ENCODE assay signal across 1 cellular context in the genomic region with DNA sequence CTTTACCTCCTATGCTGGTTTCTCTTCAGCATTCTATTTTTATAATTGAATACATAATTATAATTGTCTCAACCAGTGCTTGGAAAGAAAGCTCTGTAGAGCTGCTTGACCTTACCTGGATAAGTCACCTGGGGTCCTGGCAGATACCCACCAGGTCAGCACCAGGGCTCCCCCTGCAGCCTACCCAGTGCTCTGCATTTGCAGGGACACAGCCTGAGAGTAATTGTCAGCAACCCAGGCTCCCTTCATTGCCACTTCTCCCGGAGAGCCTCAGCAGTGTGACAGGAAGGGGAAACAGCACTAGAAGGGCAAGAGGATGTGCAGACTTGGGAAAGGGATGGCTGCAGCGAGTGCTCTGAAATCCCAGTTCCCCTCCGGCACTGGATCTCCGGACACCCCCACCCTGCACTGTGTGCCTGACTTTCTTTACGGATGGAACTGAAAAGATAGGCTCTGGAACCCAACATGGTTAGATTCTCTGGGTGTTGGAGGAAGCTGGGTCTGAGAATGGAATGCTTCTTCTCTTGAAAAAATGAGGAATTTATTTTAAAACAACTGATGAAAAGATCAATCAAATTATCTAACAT.
TF ChIP-seq lines count a peak whose summit lies in the region.

No MANE protein-coding gene starts in this region.

TF ChIP-seq in HCT116, 20 proteins besides CTCF, POLR2A, EP300 and RAD21 (continued from another document):
- TF ChIP-seq, protein P1, sequence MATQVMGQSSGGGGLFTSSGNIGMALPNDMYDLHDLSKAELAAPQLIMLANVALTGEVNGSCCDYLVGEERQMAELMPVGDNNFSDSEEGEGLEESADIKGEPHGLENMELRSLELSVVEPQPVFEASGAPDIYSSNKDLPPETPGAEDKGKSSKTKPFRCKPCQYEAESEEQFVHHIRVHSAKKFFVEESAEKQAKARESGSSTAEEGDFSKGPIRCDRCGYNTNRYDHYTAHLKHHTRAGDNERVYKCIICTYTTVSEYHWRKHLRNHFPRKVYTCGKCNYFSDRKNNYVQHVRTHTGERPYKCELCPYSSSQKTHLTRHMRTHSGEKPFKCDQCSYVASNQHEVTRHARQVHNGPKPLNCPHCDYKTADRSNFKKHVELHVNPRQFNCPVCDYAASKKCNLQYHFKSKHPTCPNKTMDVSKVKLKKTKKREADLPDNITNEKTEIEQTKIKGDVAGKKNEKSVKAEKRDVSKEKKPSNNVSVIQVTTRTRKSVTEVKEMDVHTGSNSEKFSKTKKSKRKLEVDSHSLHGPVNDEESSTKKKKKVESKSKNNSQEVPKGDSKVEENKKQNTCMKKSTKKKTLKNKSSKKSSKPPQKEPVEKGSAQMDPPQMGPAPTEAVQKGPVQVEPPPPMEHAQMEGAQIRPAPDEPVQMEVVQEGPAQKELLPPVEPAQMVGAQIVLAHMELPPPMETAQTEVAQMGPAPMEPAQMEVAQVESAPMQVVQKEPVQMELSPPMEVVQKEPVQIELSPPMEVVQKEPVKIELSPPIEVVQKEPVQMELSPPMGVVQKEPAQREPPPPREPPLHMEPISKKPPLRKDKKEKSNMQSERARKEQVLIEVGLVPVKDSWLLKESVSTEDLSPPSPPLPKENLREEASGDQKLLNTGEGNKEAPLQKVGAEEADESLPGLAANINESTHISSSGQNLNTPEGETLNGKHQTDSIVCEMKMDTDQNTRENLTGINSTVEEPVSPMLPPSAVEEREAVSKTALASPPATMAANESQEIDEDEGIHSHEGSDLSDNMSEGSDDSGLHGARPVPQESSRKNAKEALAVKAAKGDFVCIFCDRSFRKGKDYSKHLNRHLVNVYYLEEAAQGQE (IDR thresholded peaks at IDR 0.05; ENCODE audit: low read depth) = no peak
- no peak for TF ChIP-seq ZNF274 (IDR thresholded peaks at IDR 0.05; ENCODE audit: low read depth, low read length)
- TF ChIP-seq CBX3 (IDR thresholded peaks at IDR 0.05; ENCODE audit: low read depth) = no peak
- TF ChIP-seq, protein P2, sequence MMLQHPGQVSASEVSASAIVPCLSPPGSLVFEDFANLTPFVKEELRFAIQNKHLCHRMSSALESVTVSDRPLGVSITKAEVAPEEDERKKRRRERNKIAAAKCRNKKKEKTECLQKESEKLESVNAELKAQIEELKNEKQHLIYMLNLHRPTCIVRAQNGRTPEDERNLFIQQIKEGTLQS (IDR thresholded peaks at IDR 0.05) = no peak
- TF ChIP-seq, protein P3, sequence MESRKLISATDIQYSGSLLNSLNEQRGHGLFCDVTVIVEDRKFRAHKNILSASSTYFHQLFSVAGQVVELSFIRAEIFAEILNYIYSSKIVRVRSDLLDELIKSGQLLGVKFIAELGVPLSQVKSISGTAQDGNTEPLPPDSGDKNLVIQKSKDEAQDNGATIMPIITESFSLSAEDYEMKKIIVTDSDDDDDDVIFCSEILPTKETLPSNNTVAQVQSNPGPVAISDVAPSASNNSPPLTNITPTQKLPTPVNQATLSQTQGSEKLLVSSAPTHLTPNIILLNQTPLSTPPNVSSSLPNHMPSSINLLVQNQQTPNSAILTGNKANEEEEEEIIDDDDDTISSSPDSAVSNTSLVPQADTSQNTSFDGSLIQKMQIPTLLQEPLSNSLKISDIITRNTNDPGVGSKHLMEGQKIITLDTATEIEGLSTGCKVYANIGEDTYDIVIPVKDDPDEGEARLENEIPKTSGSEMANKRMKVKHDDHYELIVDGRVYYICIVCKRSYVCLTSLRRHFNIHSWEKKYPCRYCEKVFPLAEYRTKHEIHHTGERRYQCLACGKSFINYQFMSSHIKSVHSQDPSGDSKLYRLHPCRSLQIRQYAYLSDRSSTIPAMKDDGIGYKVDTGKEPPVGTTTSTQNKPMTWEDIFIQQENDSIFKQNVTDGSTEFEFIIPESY (IDR thresholded peaks at IDR 0.05; ENCODE audit: extremely low read depth, insufficient replicate concordance, low read length) = no peak
- TF ChIP-seq, protein P4, sequence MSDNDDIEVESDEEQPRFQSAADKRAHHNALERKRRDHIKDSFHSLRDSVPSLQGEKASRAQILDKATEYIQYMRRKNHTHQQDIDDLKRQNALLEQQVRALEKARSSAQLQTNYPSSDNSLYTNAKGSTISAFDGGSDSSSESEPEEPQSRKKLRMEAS (IDR thresholded peaks at IDR 0.05) = no peak
- TF ChIP-seq YY1 (IDR thresholded peaks at IDR 0.05; ENCODE audit: extremely low read depth, insufficient replicate concordance, low read depth, low read length) = no peak
- TF ChIP-seq EZH2 (IDR thresholded peaks at IDR 0.05) = no peak
- TF ChIP-seq SRF (IDR thresholded peaks at IDR 0.05; ENCODE audit: low read depth) = no peak
- TF ChIP-seq TCF7L2 (IDR thresholded peaks at IDR 0.05; ENCODE audit: borderline replicate concordance, extremely low read depth, insufficient read depth, insufficient read length) = no peak
- no peak for TF ChIP-seq POLR2AphosphoS5 (IDR thresholded peaks at IDR 0.05; ENCODE audit: low read depth, low read length)
TF ChIP-seq in HCT116: peak in this region for 0.
